1 cellular context compared by ENCODE assay signal in genomic region chr10:14749051-14749809, GRCh38.
TF ChIP-seq lines count a peak whose summit lies in the region.

No MANE protein-coding gene starts in this region.

TF ChIP-seq in H1, 55 proteins besides CTCF, POLR2A, EP300 and RAD21:
- TF ChIP-seq GABPA (IDR thresholded peaks at IDR 0.05; ENCODE audit: borderline replicate concordance, insufficient read depth, low read length) (no peak), JUND (IDR thresholded peaks at IDR 0.05; ENCODE audit: low read length) (no peak), NANOG (IDR thresholded peaks at IDR 0.05; ENCODE audit: insufficient read depth, low read depth, low read length, poor library complexity, severe bottlenecking) (no peak), SIN3A (conservative IDR thresholded peaks at IDR 0.05 in 1 of 2, IDR thresholded peaks at IDR 0.05 in 1 of 2; ENCODE audit: low read depth in 1 of 2, low read length in 2 of 2) (no peak), RBBP5 (IDR thresholded peaks at IDR 0.05; ENCODE audit: borderline replicate concordance, low read depth, low read length) (no peak), BACH1 (IDR thresholded peaks at IDR 0.05; ENCODE audit: low read length) (no peak), CREB1 (IDR thresholded peaks at IDR 0.05) (no peak), EZH2 (IDR thresholded peaks at IDR 0.05; ENCODE audit: low read depth, low read length, severe bottlenecking) (no peak), FOSL1 (IDR thresholded peaks at IDR 0.05; ENCODE audit: insufficient read depth, low read depth, low read length) (no peak), BCL11A (IDR thresholded peaks at IDR 0.05; ENCODE audit: low read depth in 2 of 2, low read length in 2 of 2) (no peak), HDAC2 (IDR thresholded peaks at IDR 0.05; ENCODE audit: borderline replicate concordance in 1 of 2, low read depth in 2 of 2, low read length in 2 of 2) (no peak), ATF3 (IDR thresholded peaks at IDR 0.05; ENCODE audit: insufficient read depth, low read depth, low read length) (no peak)
TF ChIP-seq in H1: peak in this region for 0.
